Comparison of ENCODE assay signal across 7 cellular contexts in genomic region chr11:75768909-75769771, GRCh38. TPM values are rescaled to one million over a fixed set of nuclear protein-coding genes. Genes with fewer than 3 reads are reported as not detected.
DNase-seq lines count a peak whose midpoint lies in the region; ATAC-seq and TF ChIP-seq lines count a peak whose summit lies in the region.

No MANE protein-coding gene starts in this region.

- POLR2A ChIA-PET in HCT116 (lab: Charles Lee), result no interaction called here

- H2AFZ ChIP-seq in HCT116 (ENCODE audit: low read depth, low read length, poor library complexity, severe bottlenecking), result no peak overlapping the region

- RAD21 ChIA-PET in HCT116 (lab: Charles Lee; ENCODE audit: low non-redundant PET in 1 of 2, low total read pairs in 2 of 2, uncharacterized antibody in 2 of 2, unreplicated experiment in 2 of 2), result no interaction called here

- H3K4me1 ChIP-seq in HCT116 (ENCODE audit: control insufficient read depth in 1 of 2, insufficient read depth in 2 of 2, low read length in 2 of 2) (peaks cover 9 to 17% of the 10 kb centered on the region in 2 experiments), left ventricle myocardium inferior (peaks cover 21% of the 10 kb centered on the region)

- H3K9me2 ChIP-seq in HCT116 (ENCODE audit: insufficient read depth), result no peaks in the 10 kb centered on the region

- TF ChIP-seq RAD21 in HCT116 (IDR thresholded peaks at IDR 0.05; ENCODE audit: low read depth), result no peak

- intact Hi-C loops in HCT116 (cut with micrococcal nuclease) (no loop called here), left ventricle myocardium inferior (cut with micrococcal nuclease) (no loop called here)

- CTCF ChIA-PET in HCT116 (lab: Charles Lee), result no interaction called here

- peak overlapping the region; percentile 55; the same call in 1 of the 2 replicates for H3K27ac ChIP-seq in HCT116 (ENCODE audit: low read depth, low read length)
- H3K27ac ChIP-seq in left ventricle myocardium inferior (replicated peaks), result peak overlapping the region; percentile 70
- peak overlapping the region in 20 of 21 experiments; percentile 38 to 87 (median 77) for H3K27ac ChIP-seq in skin epidermis

- ATAC-seq in HCT116 (no peak), GM19324 (IDR thresholded peaks at IDR 0.05; ENCODE audit: low FRiP score, unreplicated experiment) (no peak)

- H3K79me2 ChIP-seq in HCT116 (ENCODE audit: insufficient read depth, low read length), result no peaks in the 10 kb centered on the region

- no peak for TF ChIP-seq CTCF in HCT116 (IDR thresholded peaks at IDR 0.05 in 2 of 3, conservative IDR thresholded peaks at IDR 0.05 in 1 of 3; ENCODE audit: borderline replicate concordance in 1 of 3, insufficient read depth in 1 of 3, low read depth in 2 of 3, low read length in 2 of 3)
- no peak for TF ChIP-seq CTCF in WI38 (IDR thresholded peaks at IDR 0.05; ENCODE audit: low read depth, low read length)
- TF ChIP-seq CTCF in left ventricle myocardium inferior (IDR thresholded peaks at IDR 0.05; ENCODE audit: borderline replicate concordance), result no peak

- no peaks in the 10 kb centered on the region for H4K20me1 ChIP-seq in HCT116 (ENCODE audit: insufficient read depth)

- TF ChIP-seq POLR2A in HCT116 (IDR thresholded peaks at IDR 0.05; ENCODE audit: borderline replicate concordance, extremely low read depth, insufficient read depth, insufficient read length), result no peak

- no peaks in the 10 kb centered on the region for H3K9me3 ChIP-seq in HCT116 (ENCODE audit: control insufficient read depth in 1 of 2, insufficient read depth in 1 of 2, low read depth in 1 of 2, low read length in 2 of 2)
- H3K9me3 ChIP-seq in left ventricle myocardium inferior (replicated peaks), result no peaks in the 10 kb centered on the region

- H3K36me3 ChIP-seq in HCT116 (ENCODE audit: control insufficient read depth in 1 of 2, insufficient read depth in 2 of 2, low read length in 2 of 2), result no peaks in the 10 kb centered on the region
- no peaks in the 10 kb centered on the region for H3K36me3 ChIP-seq in left ventricle myocardium inferior

- BruUV-seq in HCT116 (replicated peaks; lab: Mats Ljungman, UMichigan), result no TSS peak

- peak overlapping the region; percentile 84 for H3K4me2 ChIP-seq in HCT116 (ENCODE audit: low read length)

- H3K9ac ChIP-seq in HCT116 (ENCODE audit: low read length), result peak overlapping the region; percentile 61

- peak overlapping the region; percentile 35 to 54 for H3K4me3 ChIP-seq in HCT116 (replicated peaks in 1 of 2; ENCODE audit: low read depth in 1 of 2, low read length in 2 of 2)
- H3K4me3 ChIP-seq in WI38 (ENCODE audit: low read depth, low read length), result peak overlapping the region; percentile 40
- peak overlapping the region; percentile 69 for H3K4me3 ChIP-seq in left ventricle myocardium inferior
- H3K4me3 ChIP-seq in skin epidermis, result peak overlapping the region; percentile 46 to 58 (median 51)

- H3K27me3 ChIP-seq in HCT116 (ENCODE audit: insufficient read depth, low read length), result peaks cover 6% of the 10 kb centered on the region; the same call in 1 of the 2 replicates
- H3K27me3 ChIP-seq in left ventricle myocardium inferior (ENCODE audit: low read depth), result peaks cover 44% of the 10 kb centered on the region

- DNase-seq in HCT116 (ENCODE audit: low read depth, low spot score) (no peak), left ventricle myocardium inferior (no peak), AG08395 (ENCODE audit: low spot score) (no peak), cerebellar cortex (ENCODE audit: low spot score) (no peak)

TF ChIP-seq in HCT116, 20 proteins besides CTCF, POLR2A, EP300 and RAD21:
- TF ChIP-seq TCF7L2 (IDR thresholded peaks at IDR 0.05; ENCODE audit: borderline replicate concordance, extremely low read depth, insufficient read depth, insufficient read length) (no peak), ZBTB33 (IDR thresholded peaks at IDR 0.05; ENCODE audit: extremely low read depth, insufficient replicate concordance, low read length) (no peak), ZFX (IDR thresholded peaks at IDR 0.05) (no peak), MAX (IDR thresholded peaks at IDR 0.05) (no peak), FOSL1 (IDR thresholded peaks at IDR 0.05; ENCODE audit: low read depth) (no peak), CBX3 (IDR thresholded peaks at IDR 0.05; ENCODE audit: low read depth) (no peak), YY1 (IDR thresholded peaks at IDR 0.05; ENCODE audit: extremely low read depth, insufficient replicate concordance, low read depth, low read length) (no peak), EZH2 (IDR thresholded peaks at IDR 0.05) (no peak), REST (IDR thresholded peaks at IDR 0.05; ENCODE audit: low read depth) (no peak)
TF ChIP-seq in HCT116: peak in this region for 0.

RNA-seq across cellular contexts. Expression of gene DGAT2, which starts 0.6 kb away (rescaled TPM):
- total RNA-seq in HCT116 (2021; ENCODE audit: unreplicated experiment) (2.4 TPM), left ventricle myocardium inferior (6.9 TPM)
- 5.9 and 6.2 TPM in 2 replicates for polyA plus RNA-seq in HCT116 (2012)

RNA-seq across cellular contexts. Expression of gene UVRAG, which starts 45.9 kb away (rescaled TPM):
- total RNA-seq in HCT116 (2021; ENCODE audit: unreplicated experiment) (12.3 TPM), left ventricle myocardium inferior (11.4 TPM)
- polyA plus RNA-seq in HCT116 (2012), result 3.0 and 5.4 TPM in 2 replicates

RNA-seq across cellular contexts. Expression of gene MOGAT2, which starts 51.5 kb away (rescaled TPM):
- 0.12 TPM for total RNA-seq in HCT116 (2021; ENCODE audit: unreplicated experiment)
- polyA plus RNA-seq in HCT116 (2012), result not detected in 2 replicates
- total RNA-seq in left ventricle myocardium inferior, result not detected
